ENCODE assay signal across 18 cellular contexts in the genomic region with DNA sequence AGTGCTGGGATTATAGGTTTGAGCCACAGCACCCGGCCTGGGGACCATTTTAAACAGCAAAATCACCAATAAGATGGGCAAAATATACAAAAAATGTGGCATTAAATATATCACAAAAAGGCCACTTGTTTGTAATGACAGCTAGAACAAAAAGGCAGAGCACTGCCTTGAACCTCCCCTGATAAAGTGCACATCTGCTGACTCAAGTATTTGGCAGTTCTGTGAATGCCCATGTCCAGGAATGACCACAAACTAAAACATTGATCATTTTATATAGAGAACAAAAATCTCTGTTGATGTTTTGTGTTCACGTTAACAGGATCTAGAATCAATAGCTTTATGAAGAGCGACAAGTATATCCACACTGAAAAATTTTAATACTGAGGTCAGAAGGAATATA. TPM values are rescaled to one million over a fixed set of nuclear protein-coding genes. Genes with fewer than 3 reads are reported as not detected.
A peak's percentile ranks its signal among the peaks of the same experiment; 100 is the strongest.
DNase-seq lines count a peak whose midpoint lies in the region; ATAC-seq and TF ChIP-seq lines count a peak whose summit lies in the region.
"Had no signal": no experiment of that assay in that cellular context is flagged by ENCODE, and none has a peak within 500 bp of the region (broad histone marks: within the 10 kb centered on the region; RNA-seq: fewer than 3 reads in every experiment).

No MANE protein-coding gene starts in this region.

- no peak overlapping the region for H2AFZ ChIP-seq in mammary epithelial cell (ENCODE audit: low read depth, low read length)

- 97% methylated on average over 3 of the region's 3 CpGs for WGBS in mammary epithelial cell (ENCODE audit: low coverage, missing lambda C conversion rate)
- 92 to 98% (median 97%) methylated on average over 3 of the region's 3 CpGs for WGBS in heart left ventricle, 4 donors

- peak overlapping the region; percentile 73 for H3K27ac Mint-ChIP-seq in MCF 10A (ENCODE audit: low read depth, unreplicated experiment)

- H3K9me3 Mint-ChIP-seq in MCF 10A (ENCODE audit: unreplicated experiment), result no peaks in the 10 kb centered on the region
- H3K9me3 Mint-ChIP-seq: CD4-positive, CD25-positive, alpha-beta regulatory T cell had no signal

- CTCF ChIA-PET in MCF 10A (lab: Yijun Ruan, JAX) (interaction anchor here (0.6 to 1.5 kb wide), 6 partner anchors 7 to 392 kb away, joined by 3 to 4 read pairs (median 3); no protein-coding TSS in a partner anchor), mammary epithelial cell (lab: Charles Lee; ENCODE audit: low non-redundant PET) (no interaction called here), Panc1 (lab: Charles Lee) (interaction anchor here (0.6 kb wide), 1 partner anchor 104 kb away, joined by 3 read pairs; no protein-coding TSS in a partner anchor)

- no peaks in the 10 kb centered on the region for H3K4me1 Mint-ChIP-seq in MCF 10A (ENCODE audit: insufficient read depth, unreplicated experiment)

- H3K36me3 ChIP-seq in mammary epithelial cell (ENCODE audit: insufficient read depth, low read length) (peaks cover 10% of the 10 kb centered on the region), Panc1 (ENCODE audit: control insufficient read depth, insufficient read depth, low read length) (peaks cover 8% of the 10 kb centered on the region; the same call in 1 of the 2 replicates), heart left ventricle (peaks cover 0 to 31% (median 17%) of the 10 kb centered on the region in 9 donors)

- TF ChIP-seq POLR2A in erythroblast (IDR thresholded peaks at IDR 0.05; ENCODE audit: low read length) (no peak), heart left ventricle (IDR thresholded peaks at IDR 0.05) (no peak)

- TF ChIP-seq CTCF in MCF 10A (IDR thresholded peaks at IDR 0.05; ENCODE audit: unreplicated experiment) (no peak), mammary epithelial cell (conservative IDR thresholded peaks at IDR 0.05 in 1 of 2, IDR thresholded peaks at IDR 0.05 in 1 of 2; ENCODE audit: extremely low read depth in 1 of 2, insufficient read depth in 1 of 2, low read depth in 1 of 2, low read length in 2 of 2) (no peak), Panc1 (IDR thresholded peaks at IDR 0.05) (no peak), fibroblast of mammary gland (conservative IDR thresholded peaks at IDR 0.05; ENCODE audit: control insufficient read depth, insufficient read depth, low read depth, low read length) (no peak), heart left ventricle (IDR thresholded peaks at IDR 0.05) (no peak)

- H3K4me3 ChIP-seq in mammary epithelial cell (replicated peaks in 1 of 3; ENCODE audit: insufficient read depth in 1 of 3, low read depth in 2 of 3, low read length in 3 of 3) (no peak overlapping the region), Panc1 (ENCODE audit: low read depth in 2 of 2, low read length in 2 of 2) (no peak overlapping the region), fibroblast of mammary gland (ENCODE audit: control insufficient read depth, low read depth, low read length) (no peak overlapping the region), heart left ventricle (no peak overlapping the region)

- H3K4me2 ChIP-seq in mammary epithelial cell (ENCODE audit: insufficient read depth, low read depth, low read length), result no peak overlapping the region
- H3K4me2 ChIP-seq: KMS-11 had no signal

- in situ Hi-C loops in mammary epithelial cell (cut with MboI; ENCODE audit: low sequenced_read_pairs in 2 of 2) (no loop called here), Panc1 (cut with HindIII; ENCODE audit: low pct_unique_long_range_greater_than_20kb, low sequenced_read_pairs) (no loop called here)

- intact Hi-C loops in MCF 10A (cut with micrococcal nuclease), result no loop called here
- intact Hi-C loops in mammary epithelial cell (cut with micrococcal nuclease), result no loop called here
- intact Hi-C loops in Panc1 (cut with micrococcal nuclease; ENCODE audit: unreplicated experiment), result no loop called here
- intact Hi-C loops in heart left ventricle (cut with DNase I), result no loop called here

- DNase-seq in MCF 10A (ENCODE audit: unreplicated experiment) (no peak), mammary epithelial cell (no peak), Panc1 (ENCODE audit: low read depth, low spot score) (no peak), fibroblast of mammary gland (ENCODE audit: low read depth) (peak; percentile 40), NCI-H128 (lab: John Stamatoyannopoulos, UW; ENCODE audit: unreplicated experiment) (no peak), erythroblast (lab: John Stamatoyannopoulos, UW) (no peak), Kasumi-1 (lab: John Stamatoyannopoulos, UW) (no peak), heart left ventricle (no peak)
- DNase-seq: 8988T; AML-193; CD4-positive, CD25-positive, alpha-beta regulatory T cell; DMS79 treated with DMSO at 0.1 percent for 48 hours; MM.1S; NCI-H1105; NCI-H1930; NCI-H510A treated with DMSO at 0.1 percent for 48 hours; SIG-M5 had no signal

- ATAC-seq in Panc1 (no peak), heart left ventricle (no peak)

- no peaks in the 10 kb centered on the region for H3K27me3 Mint-ChIP-seq in MCF 10A (ENCODE audit: insufficient read depth, unreplicated experiment)
- H3K27me3 Mint-ChIP-seq: CD4-positive, CD25-positive, alpha-beta regulatory T cell had no signal

- dilution Hi-C loops in mammary epithelial cell (cut with HindIII; ENCODE audit: low sequenced_read_pairs), result loop anchor here (25.0 kb wide), 1 partner anchor 284 kb away; a partner anchor contains a TSS

- no peaks in the 10 kb centered on the region for H3K9me3 ChIP-seq in mammary epithelial cell (replicated peaks; ENCODE audit: insufficient read depth, low read length)
- no peaks in the 10 kb centered on the region for H3K9me3 ChIP-seq in Panc1 (ENCODE audit: control insufficient read depth, insufficient read depth, low read depth, low read length)
- H3K9me3 ChIP-seq in heart left ventricle, result no peaks in the 10 kb centered on the region

- BruUV-seq in MCF 10A (replicated peaks; lab: Mats Ljungman, UMichigan) (no TSS peak), mammary epithelial cell (replicated peaks; lab: Mats Ljungman, UMichigan) (no TSS peak), Panc1 (replicated peaks; lab: Mats Ljungman, UMichigan) (TSS peak; percentile 13)

- H3K4me3 Mint-ChIP-seq in MCF 10A (ENCODE audit: unreplicated experiment), result no peak overlapping the region

- POLR2A ChIA-PET in MCF 10A (lab: Yijun Ruan, JAX) (interaction anchor here (0.6 to 2.9 kb wide), 10 partner anchors 9 to 289 kb away, joined by 3 to 9 read pairs (median 3); no protein-coding TSS in a partner anchor), Panc1 (lab: Charles Lee) (interaction anchor here (0.7 kb wide), 1 partner anchor 14 kb away, joined by 6 read pairs; no protein-coding TSS in a partner anchor)

- H3K27me3 ChIP-seq in mammary epithelial cell (ENCODE audit: insufficient read depth, low read length), result no peaks in the 10 kb centered on the region
- H3K27me3 ChIP-seq in Panc1 (ENCODE audit: control insufficient read depth, insufficient read depth, low read length), result no peaks in the 10 kb centered on the region
- H3K27me3 ChIP-seq in heart left ventricle, result no peaks in the 10 kb centered on the region

- peaks cover 65% of the 10 kb centered on the region for H3K79me2 ChIP-seq in mammary epithelial cell (ENCODE audit: insufficient read depth, low read length)

- H3K27ac ChIP-seq in mammary epithelial cell (ENCODE audit: insufficient read depth, low read depth, low read length), result no peak overlapping the region
- H3K27ac ChIP-seq in Panc1 (ENCODE audit: low read length), result no peak overlapping the region
- H3K27ac ChIP-seq in heart left ventricle, result no peak overlapping the region
- H3K27ac ChIP-seq: KMS-11 had no signal

- no peak overlapping the region for H3K9ac ChIP-seq in mammary epithelial cell (ENCODE audit: insufficient read depth, low read length)
- H3K9ac ChIP-seq: KMS-11 had no signal

- peaks cover 9% of the 10 kb centered on the region for H3K4me1 ChIP-seq in mammary epithelial cell (ENCODE audit: insufficient read depth, low read length)
- H3K4me1 ChIP-seq in Panc1 (ENCODE audit: control insufficient read depth, insufficient read depth, low read length), result peaks cover 11% of the 10 kb centered on the region; the same call in 1 of the 2 replicates
- H3K4me1 ChIP-seq in heart left ventricle, result peaks cover 0 to 18% (median 6%) of the 10 kb centered on the region in 12 donors

- peaks cover 36% of the 10 kb centered on the region for H3K36me3 Mint-ChIP-seq in MCF 10A (ENCODE audit: insufficient read depth, unreplicated experiment)

- H4K20me1 ChIP-seq in mammary epithelial cell (ENCODE audit: insufficient read depth, low read length), result no peaks in the 10 kb centered on the region

RNA-seq across cellular contexts. Expression of a gene that starts 21.5 kb away (rescaled TPM):
- total RNA-seq in MCF 10A (2022), result 57.5 and 61.5 TPM in 2 replicates
- 10 to 100 TPM; 79.4 to 88.7 TPM for total RNA-seq in mammary epithelial cell
- polyA plus RNA-seq in mammary epithelial cell, result 18.6 TPM
- 31.3 TPM for polyA minus RNA-seq in mammary epithelial cell
- total RNA-seq in Panc1 (2021; ENCODE audit: unreplicated experiment), result 119 TPM
- polyA plus RNA-seq in Panc1 (2012; ENCODE audit: insufficient read length), result 40.5 TPM
- 10 to 100 TPM; 16.6 to 39.4 (median 30.6) TPM for total RNA-seq in heart left ventricle
- 10 to 100 TPM; 11.7 to 18.8 TPM for polyA plus RNA-seq in heart left ventricle

RNA-seq across cellular contexts. Expression of a gene that starts 55.7 kb away (rescaled TPM):
- total RNA-seq in MCF 10A (2022), result 0.22 and 0.37 TPM in 2 replicates
- total RNA-seq in mammary epithelial cell, result 1 to 10 TPM; 1.8 to 3.0 TPM
- 2.2 TPM for polyA plus RNA-seq in mammary epithelial cell
- polyA minus RNA-seq in mammary epithelial cell, result 2.3 TPM
- total RNA-seq in Panc1 (2021; ENCODE audit: unreplicated experiment), result 39.1 TPM
- polyA plus RNA-seq in Panc1 (2012; ENCODE audit: insufficient read length), result 16.3 TPM
- total RNA-seq in heart left ventricle, result 100 to 1,000 TPM; 105 to 240 (median 159) TPM
- polyA plus RNA-seq in heart left ventricle, result 100 to 1,000 TPM in 1 of 2 donors, 10 to 100 TPM in 1; 33.4 to 107 TPM
- total RNA-seq: CD4-positive, CD25-positive, alpha-beta regulatory T cell had no signal
- polyA plus RNA-seq: CD4-positive, CD25-positive, alpha-beta regulatory T cell had no signal

Comparison
In these comparisons a context has a peak if more than half of its experiments do, and no peak if none do; other contexts are left out.
1. RNA of a gene that starts 55.7 kb away (total RNA-seq): 105 to 240 TPM in heart left ventricle and 39.1 TPM in Panc1 (single experiment); 1.8 to 3.0 TPM in mammary epithelial cell and 0.22 to 0.37 TPM in MCF 10A; every median in the first group is over 10 times any median in the second.